In genomic region chr12:113684053-113684907, GRCh38 we compare ENCODE assay signal across 16 cellular contexts.
A peak's percentile ranks its signal among the peaks of the same experiment; 100 is the strongest.
DNase-seq lines count a peak whose midpoint lies in the region; FAIRE-seq lines count a peak whose summit lies in the region.
"Had no signal": no experiment of that assay in that cellular context is flagged by ENCODE, and none has a peak within 500 bp of the region (broad histone marks: within the 10 kb centered on the region; RNA-seq: fewer than 3 reads in every experiment).

No MANE protein-coding gene starts in this region.

- DNase-seq in EH (ENCODE audit: low read depth) = peak; percentile 17
- peak; percentile 85 for DNase-seq in NCI-H146 (lab: John Stamatoyannopoulos, UW)
- peak; percentile 91 to 96 for DNase-seq in SHP77 (lab: John Stamatoyannopoulos, UW)
- DNase-seq in myocyte (ENCODE audit: low read depth) = peak; percentile 40
- no peak for DNase-seq in LoVo (ENCODE audit: low spot score)
- DNase-seq in NOMO-1 treated with DMSO at 0.1 percent for 48 hours (lab: John Stamatoyannopoulos, UW; ENCODE audit: unreplicated experiment) = no peak
- DNase-seq in RCC 7860 (ENCODE audit: low spot score) = no peak
- DNase-seq: activated CD4-positive, alpha-beta T cell treated with anti-CD3 and anti-CD28 coated beads, Interleukin-2, amount 50 U/mL, for 4 hours; activated effector memory CD4-positive, alpha-beta T cell treated with Interleukin-2 at 50 U/mL for 16 hours; CD4-positive, CD25-positive, alpha-beta regulatory T cell; NCI-H446; sigmoid colon; stimulated activated naive CD4-positive, alpha-beta T cell; T1000; uterus had no signal

- FAIRE-seq in RCC 7860 (lab: Jason Lieb, UNC) = no peak
- FAIRE-seq: colon had no signal

Comparison
In these comparisons a context has a peak if more than half of its experiments do, and no peak if none do; other contexts are left out.
1. DNase-seq: peak in EH (single experiment), NCI-H146 (single experiment), SHP77 (2 of 2) and myocyte (single experiment); none in LoVo (single experiment), NOMO-1 treated with DMSO at 0.1 percent for 48 hours (single experiment) and RCC 7860 (single experiment).